ENCODE assay signal across 9 cellular contexts in the genomic region with DNA sequence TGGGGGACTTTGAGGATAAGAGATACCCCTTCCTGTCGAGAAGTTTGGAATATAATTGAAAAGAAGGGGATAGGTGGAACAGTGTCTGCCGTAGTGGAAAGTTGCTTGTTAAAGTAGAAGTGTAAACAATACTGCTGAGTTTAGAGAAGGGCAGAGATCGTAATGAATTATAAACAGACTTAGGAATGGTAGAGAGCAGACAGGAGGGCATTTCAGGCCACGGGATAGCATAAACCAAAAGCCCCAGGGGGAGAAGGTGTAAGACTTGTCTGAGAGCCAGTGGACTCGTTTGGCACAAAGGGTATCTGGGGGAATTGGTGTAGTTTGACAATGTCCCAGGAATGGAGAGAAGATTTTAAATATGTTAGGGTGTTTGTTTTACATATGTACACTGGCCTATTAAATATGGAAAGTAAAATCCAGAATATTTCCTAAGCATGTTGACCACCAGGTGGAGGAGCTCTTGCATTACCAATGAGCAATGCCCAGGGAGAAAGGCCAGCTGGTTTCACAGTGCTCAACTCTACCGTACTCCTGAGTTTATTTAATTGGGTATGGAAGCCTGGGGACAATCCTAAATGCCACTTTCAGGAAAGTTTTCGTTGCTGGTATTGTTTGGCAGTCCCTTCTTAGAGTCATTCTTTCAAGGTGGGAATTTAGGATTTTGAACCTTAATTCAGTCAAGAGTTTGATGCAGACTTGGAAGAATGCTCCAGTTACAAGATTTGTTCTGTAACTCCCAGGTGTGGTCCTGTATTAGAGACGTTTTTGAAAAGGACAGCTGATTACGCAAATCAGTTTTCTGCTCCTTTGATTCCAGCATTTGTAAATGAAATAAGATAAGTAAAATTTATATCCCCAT. TPM values are rescaled to one million over a fixed set of nuclear protein-coding genes. Genes with fewer than 3 reads are reported as not detected.
DNase-seq lines count a peak whose midpoint lies in the region; ATAC-seq and TF ChIP-seq lines count a peak whose summit lies in the region.
"Had no signal": no experiment of that assay in that cellular context is flagged by ENCODE, and none has a peak within 500 bp of the region (broad histone marks: within the 10 kb centered on the region; RNA-seq: fewer than 3 reads in every experiment).

No MANE protein-coding gene starts in this region.

- peak; percentile 88 for DNase-seq in GM23248
- peak; percentile 62 for DNase-seq in RWPE1 (ENCODE audit: low spot score)
- DNase-seq in fibroblast of the conjunctiva (ENCODE audit: low read depth), result peak; percentile 83
- DNase-seq in gastrocnemius medialis, result peak; percentile 80 to 83
- DNase-seq in coronary artery (ENCODE audit: low spot score), result no peak
- no peak for DNase-seq in activated CD4-positive, alpha-beta T cell treated with anti-CD3 and anti-CD28 coated beads, Interleukin-2, amount 10 ng/mL, durations not matched to agents 24 days and 14 days
- no peak for DNase-seq in activated CD4-positive, alpha-beta T cell treated with anti-CD3 and anti-CD28 coated beads, Interleukin-2, amount 50 U/mL, for 48 hours
- no peak for DNase-seq in activated CD8-positive, alpha-beta T cell treated with anti-CD3 and anti-CD28 coated beads for 36 hours
- DNase-seq: OCI-M1 had no signal

- in situ Hi-C loops in GM23248 (cut with MboI), result no loop called here
- in situ Hi-C loops in gastrocnemius medialis (cut with MboI; ENCODE audit: low sequenced_read_pairs in 4 of 4), result loop anchor here in 1 of 4 donors (10.0 kb wide), 1 partner anchor 202 kb away; no protein-coding TSS in a partner anchor

- H3K9me3 Mint-ChIP-seq in activated CD4-positive, alpha-beta T cell treated with anti-CD3 and anti-CD28 coated beads, Interleukin-2, amount 10 ng/mL, durations not matched to agents 24 days and 14 days, result no peaks in the 10 kb centered on the region
- no peaks in the 10 kb centered on the region for H3K9me3 Mint-ChIP-seq in activated CD8-positive, alpha-beta T cell treated with anti-CD3 and anti-CD28 coated beads for 36 hours

- 39 to 40% methylated on average over 9 of the region's 9 CpGs for WGBS in GM23248 (ENCODE audit: low coverage in 1 of 2, low lambda C conversion rate in 2 of 2, missing lambda C conversion rate in 2 of 2), 2 experiments

- peak overlapping the region; percentile 71 for H3K9ac ChIP-seq in GM23248

- H3K27ac ChIP-seq in GM23248 (peak overlapping the region; percentile 88), RWPE1 (peak overlapping the region; percentile 64; the same call in 1 of the 2 replicates), gastrocnemius medialis (peak overlapping the region; percentile 93 to 95 (median 94)), coronary artery (no peak overlapping the region)

- peak overlapping the region; percentile 28 for H3K4me2 ChIP-seq in GM23248 (ENCODE audit: unreplicated experiment)

- peaks cover 59% of the 10 kb centered on the region for H3F3A ChIP-seq in GM23248 (ENCODE audit: insufficient read depth)

- H3K36me3 ChIP-seq in GM23248 (ENCODE audit: low read depth) (peaks cover 23% of the 10 kb centered on the region), gastrocnemius medialis (peaks cover 0 to 59% of the 10 kb centered on the region in 2 donors)

- ATAC-seq in gastrocnemius medialis, result peak; percentile 61 to 64
- no peak for ATAC-seq in activated CD8-positive, alpha-beta T cell treated with anti-CD3 and anti-CD28 coated beads for 36 hours

- no peaks in the 10 kb centered on the region for H3K9me3 ChIP-seq in GM23248 (ENCODE audit: low read depth)
- no peaks in the 10 kb centered on the region for H3K9me3 ChIP-seq in gastrocnemius medialis

- TF ChIP-seq CTCF in RWPE1 (conservative IDR thresholded peaks at IDR 0.05; ENCODE audit: low read depth) (peak; percentile 70), gastrocnemius medialis (IDR thresholded peaks at IDR 0.05 in 4 of 5, conservative IDR thresholded peaks at IDR 0.05 in 1 of 5) (peak; percentile 66 to 83 (median 77)), coronary artery (IDR thresholded peaks at IDR 0.05) (no peak)
- TF ChIP-seq CTCF in activated CD8-positive, alpha-beta T cell treated with anti-CD3 and anti-CD28 coated beads for 36 hours (IDR thresholded peaks at IDR 0.05), result no peak

- POLR2A ChIA-PET in RWPE1 (lab: Yijun Ruan, JAX; ENCODE audit: low non-redundant PET), result no interaction called here
- POLR2A ChIA-PET in activated CD8-positive, alpha-beta T cell treated with anti-CD3 and anti-CD28 coated beads for 36 hours (lab: Charles Lee), result no interaction called here

- H3K27me3 ChIP-seq in GM23248 (replicated peaks; ENCODE audit: insufficient read depth), result no peaks in the 10 kb centered on the region
- no peaks in the 10 kb centered on the region for H3K27me3 ChIP-seq in gastrocnemius medialis

- H3K4me1 ChIP-seq in GM23248 (ENCODE audit: insufficient read depth) (peaks cover 49% of the 10 kb centered on the region), gastrocnemius medialis (peaks cover 89 to 94% of the 10 kb centered on the region in 2 donors)

- no peaks in the 10 kb centered on the region for H4K20me1 ChIP-seq in GM23248 (ENCODE audit: insufficient read depth)

- H2AFZ ChIP-seq in GM23248, result no peak overlapping the region

- peaks cover 6% of the 10 kb centered on the region for H3K4me1 Mint-ChIP-seq in activated CD4-positive, alpha-beta T cell treated with anti-CD3 and anti-CD28 coated beads, Interleukin-2, amount 10 ng/mL, durations not matched to agents 24 days and 14 days
- H3K4me1 Mint-ChIP-seq in activated CD8-positive, alpha-beta T cell treated with anti-CD3 and anti-CD28 coated beads for 36 hours (ENCODE audit: low read depth), result no peaks in the 10 kb centered on the region

- H3K4me3 ChIP-seq in GM23248 (no peak overlapping the region), gastrocnemius medialis (peak overlapping the region in 2 of 4 donors; percentile 9 to 34), coronary artery (no peak overlapping the region)

- intact Hi-C loops in gastrocnemius medialis (cut with DNase I; ENCODE audit: low total_unique reads), result loop anchor here (1.0 to 5.0 kb wide), 8 partner anchors 40 to 856 kb away; no protein-coding TSS in a partner anchor
- intact Hi-C loops in activated CD4-positive, alpha-beta T cell treated with anti-CD3 and anti-CD28 coated beads, Interleukin-2, amount 10 ng/mL, durations not matched to agents 24 days and 14 days (cut with micrococcal nuclease), result no loop called here
- intact Hi-C loops in activated CD8-positive, alpha-beta T cell treated with anti-CD3 and anti-CD28 coated beads for 36 hours (cut with micrococcal nuclease), result no loop called here

- CTCF ChIA-PET in RWPE1 (lab: Yijun Ruan, JAX), result interaction anchor here (0.5 to 1.0 kb wide), 3 partner anchors 317 to 1343 kb away, joined by 3 read pairs; no protein-coding TSS in a partner anchor
- CTCF ChIA-PET in activated CD8-positive, alpha-beta T cell treated with anti-CD3 and anti-CD28 coated beads for 36 hours (lab: Charles Lee), result no interaction called here

- no peak overlapping the region for H3K27ac Mint-ChIP-seq in activated CD4-positive, alpha-beta T cell treated with anti-CD3 and anti-CD28 coated beads, Interleukin-2, amount 10 ng/mL, durations not matched to agents 24 days and 14 days
- no peak overlapping the region for H3K27ac Mint-ChIP-seq in activated CD8-positive, alpha-beta T cell treated with anti-CD3 and anti-CD28 coated beads for 36 hours

- no peak overlapping the region for H3K4me3 Mint-ChIP-seq in activated CD4-positive, alpha-beta T cell treated with anti-CD3 and anti-CD28 coated beads, Interleukin-2, amount 10 ng/mL, durations not matched to agents 24 days and 14 days
- H3K4me3 Mint-ChIP-seq in activated CD8-positive, alpha-beta T cell treated with anti-CD3 and anti-CD28 coated beads for 36 hours, result no peak overlapping the region

- peaks cover 78% of the 10 kb centered on the region for H3K79me2 ChIP-seq in GM23248 (ENCODE audit: insufficient read depth)

- H3K9me2 ChIP-seq in GM23248 (ENCODE audit: insufficient read depth), result no peaks in the 10 kb centered on the region

- H3K36me3 Mint-ChIP-seq in activated CD4-positive, alpha-beta T cell treated with anti-CD3 and anti-CD28 coated beads, Interleukin-2, amount 10 ng/mL, durations not matched to agents 24 days and 14 days (ENCODE audit: low read depth), result peaks cover 28% of the 10 kb centered on the region
- H3K36me3 Mint-ChIP-seq in activated CD8-positive, alpha-beta T cell treated with anti-CD3 and anti-CD28 coated beads for 36 hours (ENCODE audit: low read depth), result peaks cover 33% of the 10 kb centered on the region

- no peak for TF ChIP-seq POLR2A in gastrocnemius medialis (IDR thresholded peaks at IDR 0.05)

- no peaks in the 10 kb centered on the region for H3K27me3 Mint-ChIP-seq in activated CD4-positive, alpha-beta T cell treated with anti-CD3 and anti-CD28 coated beads, Interleukin-2, amount 10 ng/mL, durations not matched to agents 24 days and 14 days
- no peaks in the 10 kb centered on the region for H3K27me3 Mint-ChIP-seq in activated CD8-positive, alpha-beta T cell treated with anti-CD3 and anti-CD28 coated beads for 36 hours

RNA-seq across cellular contexts. Expression of a gene that starts 7.5 kb away (rescaled TPM):
- total RNA-seq in GM23248 (2014; rRNA removed; shearing (Covaris generic)), result 145 and 148 TPM in 2 replicates
- 164 and 168 TPM in 2 replicates for polyA plus RNA-seq in GM23248 (2016; fragmentation: Nextera tagmentation; extraction: Ambion mirVana)
- 100 to 1,000 TPM; 353 to 709 (median 642) TPM for total RNA-seq in gastrocnemius medialis
- 60.1 and 67.5 TPM in 2 replicates for total RNA-seq in activated CD4-positive, alpha-beta T cell treated with anti-CD3 and anti-CD28 coated beads, Interleukin-2, amount 10 ng/mL, durations not matched to agents 24 days and 14 days
- total RNA-seq in activated CD8-positive, alpha-beta T cell treated with anti-CD3 and anti-CD28 coated beads for 36 hours, result 10 to 100 TPM; 51.5 to 54.2 TPM

Comparison
In these comparisons a context has a peak if more than half of its experiments do, and no peak if none do; other contexts are left out.
1. DNase-seq: peak in GM23248 (single experiment), RWPE1 (single experiment), fibroblast of the conjunctiva (single experiment) and gastrocnemius medialis (2 of 2); none in coronary artery (single experiment), activated CD4-positive, alpha-beta T cell treated with anti-CD3 and anti-CD28 coated beads, Interleukin-2, amount 10 ng/mL, durations not matched to agents 24 days and 14 days (single experiment), activated CD4-positive, alpha-beta T cell treated with anti-CD3 and anti-CD28 coated beads, Interleukin-2, amount 50 U/mL, for 48 hours (0 of 2) and activated CD8-positive, alpha-beta T cell treated with anti-CD3 and anti-CD28 coated beads for 36 hours (single experiment).
2. H3K27ac ChIP-seq: peak in GM23248 (single experiment), RWPE1 (single experiment) and gastrocnemius medialis (4 of 4); none in coronary artery (0 of 2).
3. CTCF ChIP-seq: peak in RWPE1 (single experiment) and gastrocnemius medialis (5 of 5); none in coronary artery (single experiment) and activated CD8-positive, alpha-beta T cell treated with anti-CD3 and anti-CD28 coated beads for 36 hours (single experiment).